15 cellular contexts compared by ENCODE assay signal in genomic region chr7:92647652-92648051, GRCh38. TPM values are rescaled to one million over a fixed set of nuclear protein-coding genes. Genes with fewer than 3 reads are reported as not detected.
A peak's percentile ranks its signal among the peaks of the same experiment; 100 is the strongest.
DNase-seq lines count a peak whose midpoint lies in the region; ATAC-seq and TF ChIP-seq lines count a peak whose summit lies in the region.
"Had no signal": no experiment of that assay in that cellular context is flagged by ENCODE, and none has a peak within 500 bp of the region (broad histone marks: within the 10 kb centered on the region; RNA-seq: fewer than 3 reads in every experiment).

No MANE protein-coding gene starts in this region.

- H3K27ac Mint-ChIP-seq in activated CD4-positive, alpha-beta T cell treated with anti-CD3 and anti-CD28 coated beads, Interleukin-2, amount 10 ng/mL, durations not matched to agents 24 days and 14 days: peak overlapping the region; percentile 97
- H3K27ac Mint-ChIP-seq in central memory CD8-positive, alpha-beta T cell (ENCODE audit: low read depth): peak overlapping the region; percentile 7
- H3K27ac Mint-ChIP-seq in stimulated activated naive CD8-positive, alpha-beta T cell treated with anti-CD3 and anti-CD28 coated beads, Interleukin-15, amount 100 ng/mL, for 72 hours: peak overlapping the region; percentile 22 to 33
- H3K27ac Mint-ChIP-seq in nephron progenitor cell: no peak overlapping the region

- H3K27me3 ChIP-seq in tibial nerve: no peaks in the 10 kb centered on the region
- H3K27me3 ChIP-seq: SJSA1, upper lobe of right lung had no signal

- no peak for TF ChIP-seq EP300 in tibial nerve (IDR thresholded peaks at IDR 0.05)

- no peaks in the 10 kb centered on the region for H3K9me3 Mint-ChIP-seq in activated CD4-positive, alpha-beta T cell treated with anti-CD3 and anti-CD28 coated beads, Interleukin-2, amount 10 ng/mL, durations not matched to agents 24 days and 14 days
- H3K9me3 Mint-ChIP-seq in central memory CD8-positive, alpha-beta T cell: no peaks in the 10 kb centered on the region
- no peaks in the 10 kb centered on the region for H3K9me3 Mint-ChIP-seq in stimulated activated naive CD8-positive, alpha-beta T cell treated with anti-CD3 and anti-CD28 coated beads, Interleukin-15, amount 100 ng/mL, for 72 hours
- no peaks in the 10 kb centered on the region for H3K9me3 Mint-ChIP-seq in nephron progenitor cell

- ATAC-seq in HG03095 (IDR thresholded peaks at IDR 0.05; ENCODE audit: unreplicated experiment): peak; percentile 5
- no peak for ATAC-seq in central memory CD8-positive, alpha-beta T cell (replicated peaks; ENCODE audit: extremely low read depth, poor library complexity, severe bottlenecking)
- no peak for ATAC-seq in stimulated activated naive CD8-positive, alpha-beta T cell treated with anti-CD3 and anti-CD28 coated beads, Interleukin-15, amount 100 ng/mL, for 72 hours
- ATAC-seq: left lobe of liver, upper lobe of right lung had no signal

- 85 to 86% methylated on average over 2 of the region's 2 CpGs for WGBS in tibial nerve, 2 donors

- no peak for TF ChIP-seq CTCF in tibial nerve (IDR thresholded peaks at IDR 0.05)
- TF ChIP-seq CTCF in nephron progenitor cell (IDR thresholded peaks at IDR 0.05): no peak

- H3K4me1 ChIP-seq in tibial nerve: peaks cover 0 to 27% (median 9%) of the 10 kb centered on the region in 4 donors

- intact Hi-C loops in activated CD4-positive, alpha-beta T cell treated with anti-CD3 and anti-CD28 coated beads, Interleukin-2, amount 10 ng/mL, durations not matched to agents 24 days and 14 days (cut with micrococcal nuclease): loop anchor here (1.0 kb wide), 5 partner anchors 8 to 166 kb away; no protein-coding TSS in a partner anchor

- H3K4me3 Mint-ChIP-seq in activated CD4-positive, alpha-beta T cell treated with anti-CD3 and anti-CD28 coated beads, Interleukin-2, amount 10 ng/mL, durations not matched to agents 24 days and 14 days: peak overlapping the region; percentile 70
- no peak overlapping the region for H3K4me3 Mint-ChIP-seq in central memory CD8-positive, alpha-beta T cell
- H3K4me3 Mint-ChIP-seq in stimulated activated naive CD8-positive, alpha-beta T cell treated with anti-CD3 and anti-CD28 coated beads, Interleukin-15, amount 100 ng/mL, for 72 hours: peak overlapping the region; percentile 56 to 58
- H3K4me3 Mint-ChIP-seq in nephron progenitor cell: no peak overlapping the region

- no peak overlapping the region for H3K27ac ChIP-seq in tibial nerve
- H3K27ac ChIP-seq: SJSA1, upper lobe of right lung had no signal

- peaks cover 79% of the 10 kb centered on the region for H3K4me1 Mint-ChIP-seq in activated CD4-positive, alpha-beta T cell treated with anti-CD3 and anti-CD28 coated beads, Interleukin-2, amount 10 ng/mL, durations not matched to agents 24 days and 14 days
- H3K4me1 Mint-ChIP-seq in central memory CD8-positive, alpha-beta T cell: peaks cover 52% of the 10 kb centered on the region
- peaks cover 94% of the 10 kb centered on the region for H3K4me1 Mint-ChIP-seq in stimulated activated naive CD8-positive, alpha-beta T cell treated with anti-CD3 and anti-CD28 coated beads, Interleukin-15, amount 100 ng/mL, for 72 hours
- H3K4me1 Mint-ChIP-seq in nephron progenitor cell: peaks cover 12% of the 10 kb centered on the region

- DNase-seq in activated CD4-positive, alpha-beta T cell treated with anti-CD3 and anti-CD28 coated beads, Interleukin-2, amount 10 ng/mL, durations not matched to agents 24 days and 14 days: no peak
- no peak for DNase-seq in activated CD4-positive, alpha-beta T cell treated with anti-CD3 and anti-CD28 coated beads for 4 hours
- no peak for DNase-seq in central memory CD8-positive, alpha-beta T cell (ENCODE audit: low spot score in 2 of 2)
- no peak for DNase-seq in stimulated activated naive CD8-positive, alpha-beta T cell treated with anti-CD3 and anti-CD28 coated beads, Interleukin-15, amount 100 ng/mL, for 72 hours
- DNase-seq in tibial nerve (ENCODE audit: low spot score in 2 of 2) (no peak), HUDEP-2 (lab: John Stamatoyannopoulos, UW; ENCODE audit: unreplicated experiment in 76 of 76) (no peak), nephron progenitor cell (no peak)
- DNase-seq: activated CD8-positive, alpha-beta memory T cell treated with anti-CD3 and anti-CD28 coated beads, Interleukin-2, amount 50 U/mL, for 4 hours; dermis blood vessel endothelial cell; IMR-90; NCI-H1105; upper lobe of right lung had no signal

- H3K27me3 Mint-ChIP-seq in activated CD4-positive, alpha-beta T cell treated with anti-CD3 and anti-CD28 coated beads, Interleukin-2, amount 10 ng/mL, durations not matched to agents 24 days and 14 days: no peaks in the 10 kb centered on the region
- H3K27me3 Mint-ChIP-seq in central memory CD8-positive, alpha-beta T cell: no peaks in the 10 kb centered on the region
- H3K27me3 Mint-ChIP-seq in stimulated activated naive CD8-positive, alpha-beta T cell treated with anti-CD3 and anti-CD28 coated beads, Interleukin-15, amount 100 ng/mL, for 72 hours: no peaks in the 10 kb centered on the region
- no peaks in the 10 kb centered on the region for H3K27me3 Mint-ChIP-seq in nephron progenitor cell (ENCODE audit: low read depth, poor library complexity)

- H3K4me3 ChIP-seq in tibial nerve: no peak overlapping the region
- H3K4me3 ChIP-seq: SJSA1, upper lobe of right lung had no signal

- H3K36me3 ChIP-seq in tibial nerve: no peaks in the 10 kb centered on the region
- H3K36me3 ChIP-seq: upper lobe of right lung had no signal

- no peaks in the 10 kb centered on the region for H3K9me3 ChIP-seq in tibial nerve
- H3K9me3 ChIP-seq: SJSA1, upper lobe of right lung had no signal

- H3K36me3 Mint-ChIP-seq in activated CD4-positive, alpha-beta T cell treated with anti-CD3 and anti-CD28 coated beads, Interleukin-2, amount 10 ng/mL, durations not matched to agents 24 days and 14 days (ENCODE audit: low read depth): peaks cover 60% of the 10 kb centered on the region
- peaks cover 2% of the 10 kb centered on the region for H3K36me3 Mint-ChIP-seq in central memory CD8-positive, alpha-beta T cell (ENCODE audit: insufficient read depth)
- H3K36me3 Mint-ChIP-seq in nephron progenitor cell (ENCODE audit: low read depth): no peaks in the 10 kb centered on the region

- no peak for TF ChIP-seq POLR2A in tibial nerve (IDR thresholded peaks at IDR 0.05)

RNA-seq across cellular contexts. Expression of gene FAM133B, which starts 57.5 kb away (rescaled TPM):
- total RNA-seq in activated CD4-positive, alpha-beta T cell treated with anti-CD3 and anti-CD28 coated beads, Interleukin-2, amount 10 ng/mL, durations not matched to agents 24 days and 14 days: 35.5 and 39.8 TPM in 2 replicates
- total RNA-seq in tibial nerve: 10 to 100 TPM; 12.6 to 26.4 (median 22.9) TPM

Comparison
In these comparisons a context has a peak if more than half of its experiments do, and no peak if none do; other contexts are left out.
1. H3K4me3 Mint-ChIP-seq: peak in activated CD4-positive, alpha-beta T cell treated with anti-CD3 and anti-CD28 coated beads, Interleukin-2, amount 10 ng/mL, durations not matched to agents 24 days and 14 days (single experiment) and stimulated activated naive CD8-positive, alpha-beta T cell treated with anti-CD3 and anti-CD28 coated beads, Interleukin-15, amount 100 ng/mL, for 72 hours (2 of 2); none in central memory CD8-positive, alpha-beta T cell (single experiment) and nephron progenitor cell (single experiment).